ENCODE assay signal across 1 cellular context in the genomic region with DNA sequence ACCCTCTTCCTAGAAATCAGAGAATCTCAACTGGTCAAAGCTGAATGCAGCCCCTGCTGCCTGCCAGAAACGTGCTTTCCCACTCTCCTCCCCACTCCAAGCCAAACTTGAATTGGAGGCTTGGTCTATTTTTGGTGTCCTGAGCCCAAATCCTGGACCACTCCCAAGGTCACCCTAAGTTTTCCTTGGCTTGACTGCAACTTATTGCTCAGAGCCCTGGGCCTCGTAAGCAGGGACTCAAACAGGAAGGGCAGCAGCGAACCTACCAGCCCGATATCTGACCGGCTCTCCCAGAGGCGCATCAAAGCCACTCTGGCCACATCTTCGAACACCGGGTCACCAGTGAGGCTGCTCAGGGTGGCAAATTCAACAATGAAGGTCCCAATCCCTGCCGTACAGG.
TF ChIP-seq lines count a peak whose summit lies in the region.

No MANE protein-coding gene starts in this region.

TF ChIP-seq in H1, 55 proteins besides CTCF, POLR2A, EP300 and RAD21 (continued from another document):
- TF ChIP-seq, protein P1, sequence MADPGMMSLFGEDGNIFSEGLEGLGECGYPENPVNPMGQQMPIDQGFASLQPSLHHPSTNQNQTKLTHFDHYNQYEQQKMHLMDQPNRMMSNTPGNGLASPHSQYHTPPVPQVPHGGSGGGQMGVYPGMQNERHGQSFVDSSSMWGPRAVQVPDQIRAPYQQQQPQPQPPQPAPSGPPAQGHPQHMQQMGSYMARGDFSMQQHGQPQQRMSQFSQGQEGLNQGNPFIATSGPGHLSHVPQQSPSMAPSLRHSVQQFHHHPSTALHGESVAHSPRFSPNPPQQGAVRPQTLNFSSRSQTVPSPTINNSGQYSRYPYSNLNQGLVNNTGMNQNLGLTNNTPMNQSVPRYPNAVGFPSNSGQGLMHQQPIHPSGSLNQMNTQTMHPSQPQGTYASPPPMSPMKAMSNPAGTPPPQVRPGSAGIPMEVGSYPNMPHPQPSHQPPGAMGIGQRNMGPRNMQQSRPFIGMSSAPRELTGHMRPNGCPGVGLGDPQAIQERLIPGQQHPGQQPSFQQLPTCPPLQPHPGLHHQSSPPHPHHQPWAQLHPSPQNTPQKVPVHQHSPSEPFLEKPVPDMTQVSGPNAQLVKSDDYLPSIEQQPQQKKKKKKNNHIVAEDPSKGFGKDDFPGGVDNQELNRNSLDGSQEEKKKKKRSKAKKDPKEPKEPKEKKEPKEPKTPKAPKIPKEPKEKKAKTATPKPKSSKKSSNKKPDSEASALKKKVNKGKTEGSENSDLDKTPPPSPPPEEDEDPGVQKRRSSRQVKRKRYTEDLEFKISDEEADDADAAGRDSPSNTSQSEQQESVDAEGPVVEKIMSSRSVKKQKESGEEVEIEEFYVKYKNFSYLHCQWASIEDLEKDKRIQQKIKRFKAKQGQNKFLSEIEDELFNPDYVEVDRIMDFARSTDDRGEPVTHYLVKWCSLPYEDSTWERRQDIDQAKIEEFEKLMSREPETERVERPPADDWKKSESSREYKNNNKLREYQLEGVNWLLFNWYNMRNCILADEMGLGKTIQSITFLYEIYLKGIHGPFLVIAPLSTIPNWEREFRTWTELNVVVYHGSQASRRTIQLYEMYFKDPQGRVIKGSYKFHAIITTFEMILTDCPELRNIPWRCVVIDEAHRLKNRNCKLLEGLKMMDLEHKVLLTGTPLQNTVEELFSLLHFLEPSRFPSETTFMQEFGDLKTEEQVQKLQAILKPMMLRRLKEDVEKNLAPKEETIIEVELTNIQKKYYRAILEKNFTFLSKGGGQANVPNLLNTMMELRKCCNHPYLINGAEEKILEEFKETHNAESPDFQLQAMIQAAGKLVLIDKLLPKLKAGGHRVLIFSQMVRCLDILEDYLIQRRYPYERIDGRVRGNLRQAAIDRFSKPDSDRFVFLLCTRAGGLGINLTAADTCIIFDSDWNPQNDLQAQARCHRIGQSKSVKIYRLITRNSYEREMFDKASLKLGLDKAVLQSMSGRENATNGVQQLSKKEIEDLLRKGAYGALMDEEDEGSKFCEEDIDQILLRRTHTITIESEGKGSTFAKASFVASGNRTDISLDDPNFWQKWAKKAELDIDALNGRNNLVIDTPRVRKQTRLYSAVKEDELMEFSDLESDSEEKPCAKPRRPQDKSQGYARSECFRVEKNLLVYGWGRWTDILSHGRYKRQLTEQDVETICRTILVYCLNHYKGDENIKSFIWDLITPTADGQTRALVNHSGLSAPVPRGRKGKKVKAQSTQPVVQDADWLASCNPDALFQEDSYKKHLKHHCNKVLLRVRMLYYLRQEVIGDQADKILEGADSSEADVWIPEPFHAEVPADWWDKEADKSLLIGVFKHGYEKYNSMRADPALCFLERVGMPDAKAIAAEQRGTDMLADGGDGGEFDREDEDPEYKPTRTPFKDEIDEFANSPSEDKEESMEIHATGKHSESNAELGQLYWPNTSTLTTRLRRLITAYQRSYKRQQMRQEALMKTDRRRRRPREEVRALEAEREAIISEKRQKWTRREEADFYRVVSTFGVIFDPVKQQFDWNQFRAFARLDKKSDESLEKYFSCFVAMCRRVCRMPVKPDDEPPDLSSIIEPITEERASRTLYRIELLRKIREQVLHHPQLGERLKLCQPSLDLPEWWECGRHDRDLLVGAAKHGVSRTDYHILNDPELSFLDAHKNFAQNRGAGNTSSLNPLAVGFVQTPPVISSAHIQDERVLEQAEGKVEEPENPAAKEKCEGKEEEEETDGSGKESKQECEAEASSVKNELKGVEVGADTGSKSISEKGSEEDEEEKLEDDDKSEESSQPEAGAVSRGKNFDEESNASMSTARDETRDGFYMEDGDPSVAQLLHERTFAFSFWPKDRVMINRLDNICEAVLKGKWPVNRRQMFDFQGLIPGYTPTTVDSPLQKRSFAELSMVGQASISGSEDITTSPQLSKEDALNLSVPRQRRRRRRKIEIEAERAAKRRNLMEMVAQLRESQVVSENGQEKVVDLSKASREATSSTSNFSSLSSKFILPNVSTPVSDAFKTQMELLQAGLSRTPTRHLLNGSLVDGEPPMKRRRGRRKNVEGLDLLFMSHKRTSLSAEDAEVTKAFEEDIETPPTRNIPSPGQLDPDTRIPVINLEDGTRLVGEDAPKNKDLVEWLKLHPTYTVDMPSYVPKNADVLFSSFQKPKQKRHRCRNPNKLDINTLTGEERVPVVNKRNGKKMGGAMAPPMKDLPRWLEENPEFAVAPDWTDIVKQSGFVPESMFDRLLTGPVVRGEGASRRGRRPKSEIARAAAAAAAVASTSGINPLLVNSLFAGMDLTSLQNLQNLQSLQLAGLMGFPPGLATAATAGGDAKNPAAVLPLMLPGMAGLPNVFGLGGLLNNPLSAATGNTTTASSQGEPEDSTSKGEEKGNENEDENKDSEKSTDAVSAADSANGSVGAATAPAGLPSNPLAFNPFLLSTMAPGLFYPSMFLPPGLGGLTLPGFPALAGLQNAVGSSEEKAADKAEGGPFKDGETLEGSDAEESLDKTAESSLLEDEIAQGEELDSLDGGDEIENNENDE (IDR thresholded peaks at IDR 0.05; ENCODE audit: insufficient replicate concordance, low read length) = no peak
- TF ChIP-seq, protein P2, sequence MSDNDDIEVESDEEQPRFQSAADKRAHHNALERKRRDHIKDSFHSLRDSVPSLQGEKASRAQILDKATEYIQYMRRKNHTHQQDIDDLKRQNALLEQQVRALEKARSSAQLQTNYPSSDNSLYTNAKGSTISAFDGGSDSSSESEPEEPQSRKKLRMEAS (IDR thresholded peaks at IDR 0.05) = no peak
- TF ChIP-seq KDM1A (IDR thresholded peaks at IDR 0.05; ENCODE audit: borderline replicate concordance, low read length) (no peak), MAFK (IDR thresholded peaks at IDR 0.05; ENCODE audit: low read depth, low read length) (no peak), ZNF274 (IDR thresholded peaks at IDR 0.05; ENCODE audit: borderline replicate concordance, extremely low read depth, low read length) (no peak), JUN (IDR thresholded peaks at IDR 0.05; ENCODE audit: low read depth, low read length) (no peak), TAF7 (optimal IDR thresholded peaks at IDR 0.05; ENCODE audit: borderline replicate concordance, low read depth, low read length) (no peak), SIN3A (conservative IDR thresholded peaks at IDR 0.05 in 1 of 2, IDR thresholded peaks at IDR 0.05 in 1 of 2; ENCODE audit: low read depth in 1 of 2, low read length in 2 of 2) (no peak), SP1 (IDR thresholded peaks at IDR 0.05; ENCODE audit: low read depth, low read length) (no peak), SIX5 (IDR thresholded peaks at IDR 0.05; ENCODE audit: low read depth, low read length) (no peak), RXRA (IDR thresholded peaks at IDR 0.05; ENCODE audit: insufficient read depth, low read depth, low read length) (no peak), CBX8 (IDR thresholded peaks at IDR 0.05; ENCODE audit: borderline replicate concordance, low read depth, low read length) (no peak), CHD2 (IDR thresholded peaks at IDR 0.05; ENCODE audit: low read length) (no peak)
